ENCODE assay signal across 14 cellular contexts in genomic region chr10:71209324-71210030, GRCh38. TPM values are rescaled to one million over a fixed set of nuclear protein-coding genes. Genes with fewer than 3 reads are reported as not detected.
DNase-seq lines count a peak whose midpoint lies in the region; ATAC-seq and TF ChIP-seq lines count a peak whose summit lies in the region.
"Had no signal": no experiment of that assay in that cellular context is flagged by ENCODE, and none has a peak within 500 bp of the region (broad histone marks: within the 10 kb centered on the region; RNA-seq: fewer than 3 reads in every experiment).

No MANE protein-coding gene starts in this region.

- H3K4me2 ChIP-seq in KMS-11 (no peak overlapping the region), hepatocyte (peak overlapping the region; percentile 81)

- H3K27me3 Mint-ChIP-seq in Calu3 (ENCODE audit: unreplicated experiment) = peaks cover 91% of the 10 kb centered on the region
- peaks cover 68% of the 10 kb centered on the region for H3K27me3 Mint-ChIP-seq in activated CD4-positive, alpha-beta memory T cell treated with anti-CD3 and anti-CD28 coated beads for 36 hours

- TF ChIP-seq CTCF in Calu3 (IDR thresholded peaks at IDR 0.05; ENCODE audit: unreplicated experiment) = peak; percentile 18
- TF ChIP-seq CTCF in KMS-11 (conservative IDR thresholded peaks at IDR 0.05; ENCODE audit: low read depth, low read length) = peak; percentile 13; the same call in 1 of the 2 replicates
- TF ChIP-seq CTCF in hepatocyte (IDR thresholded peaks at IDR 0.05; ENCODE audit: poor library complexity) = no peak
- no peak for TF ChIP-seq CTCF in body of pancreas (IDR thresholded peaks at IDR 0.05)

- H2AFZ ChIP-seq in KMS-11 (ENCODE audit: low read depth) (no peak overlapping the region), hepatocyte (no peak overlapping the region)

- H3K4me3 Mint-ChIP-seq in Calu3 (ENCODE audit: low read depth, unreplicated experiment) = no peak overlapping the region
- no peak overlapping the region for H3K4me3 Mint-ChIP-seq in activated CD4-positive, alpha-beta memory T cell treated with anti-CD3 and anti-CD28 coated beads for 36 hours
- H3K4me3 Mint-ChIP-seq in stimulated activated effector memory CD8-positive, alpha-beta T cell treated with anti-CD3 and anti-CD28 coated beads, Interleukin-12 subunit alpha, Interleukin-12 subunit beta, amount 100 ng/mL, for 72 hours = no peak overlapping the region

- no peak for ATAC-seq in sciatic nerve
- ATAC-seq in body of pancreas = no peak
- ATAC-seq in stimulated activated effector memory CD8-positive, alpha-beta T cell treated with anti-CD3 and anti-CD28 coated beads, Interleukin-12 subunit alpha, Interleukin-12 subunit beta, amount 100 ng/mL, for 72 hours = no peak

- peaks cover 45% of the 10 kb centered on the region for H3K27me3 ChIP-seq in KMS-11 (ENCODE audit: insufficient read depth, low read depth)
- H3K27me3 ChIP-seq in hepatocyte = peaks cover 16% of the 10 kb centered on the region
- no peaks in the 10 kb centered on the region for H3K27me3 ChIP-seq in body of pancreas

- H3K36me3 Mint-ChIP-seq in Calu3 (ENCODE audit: insufficient read depth, unreplicated experiment) = no peaks in the 10 kb centered on the region
- H3K36me3 Mint-ChIP-seq in activated CD4-positive, alpha-beta memory T cell treated with anti-CD3 and anti-CD28 coated beads for 36 hours = no peaks in the 10 kb centered on the region
- H3K36me3 Mint-ChIP-seq in stimulated activated effector memory CD8-positive, alpha-beta T cell treated with anti-CD3 and anti-CD28 coated beads, Interleukin-12 subunit alpha, Interleukin-12 subunit beta, amount 100 ng/mL, for 72 hours = no peaks in the 10 kb centered on the region
- H3K36me3 Mint-ChIP-seq: naive B cell had no signal

- 44% methylated on average over 7 of the region's 7 CpGs for WGBS in hepatocyte (ENCODE audit: low lambda C conversion rate, missing lambda C conversion rate)
- 31 to 32% methylated on average over 6 to 7 of the region's 7 CpGs for WGBS in body of pancreas, 2 donors

- no peak for TF ChIP-seq POLR2A in body of pancreas (IDR thresholded peaks at IDR 0.05)

- H3K4me3 ChIP-seq in KMS-11 (IDR thresholded peaks at IDR 0.05; ENCODE audit: insufficient read depth, low read depth, low read length) = no peak overlapping the region
- no peak overlapping the region for H3K4me3 ChIP-seq in hepatocyte
- no peak overlapping the region for H3K4me3 ChIP-seq in body of pancreas

- no peaks in the 10 kb centered on the region for H4K20me1 ChIP-seq in KMS-11 (ENCODE audit: insufficient read depth)
- peaks cover 5% of the 10 kb centered on the region for H4K20me1 ChIP-seq in hepatocyte (ENCODE audit: insufficient read depth, poor library complexity, severe bottlenecking)

- H3K79me2 ChIP-seq in KMS-11 (ENCODE audit: insufficient read depth, low read depth) = no peaks in the 10 kb centered on the region
- H3K79me2 ChIP-seq in hepatocyte = peaks cover 14% of the 10 kb centered on the region

- DNase-seq in Calu3 = no peak
- DNase-seq in hepatocyte (ENCODE audit: low spot score) = no peak
- DNase-seq in sciatic nerve (ENCODE audit: low spot score) = peak; percentile 25
- no peak for DNase-seq in inferior parietal cortex (ENCODE audit: extremely low spot score)
- DNase-seq in body of pancreas = no peak
- no peak for DNase-seq in activated CD4-positive, alpha-beta memory T cell treated with anti-CD3 and anti-CD28 coated beads for 36 hours
- DNase-seq in stimulated activated effector memory CD8-positive, alpha-beta T cell treated with anti-CD3 and anti-CD28 coated beads, Interleukin-12 subunit alpha, Interleukin-12 subunit beta, amount 100 ng/mL, for 72 hours (ENCODE audit: low spot score in 2 of 2) = no peak
- DNase-seq: activated gamma-delta T cell had no signal

- H3K36me3 ChIP-seq in KMS-11 (ENCODE audit: insufficient read depth) (no peaks in the 10 kb centered on the region), hepatocyte (replicated peaks; ENCODE audit: insufficient read depth, low read depth) (no peaks in the 10 kb centered on the region), body of pancreas (replicated peaks in 1 of 2; ENCODE audit: insufficient read depth in 1 of 2, low read depth in 2 of 2) (no peaks in the 10 kb centered on the region)
- H3K36me3 ChIP-seq: breast epithelium, tibial nerve had no signal

- POLR2A ChIA-PET in activated CD4-positive, alpha-beta memory T cell treated with anti-CD3 and anti-CD28 coated beads for 36 hours (lab: Charles Lee) = no interaction called here

- H3K9ac ChIP-seq in KMS-11 = no peak overlapping the region

- H3K9me3 Mint-ChIP-seq in Calu3 (ENCODE audit: low read depth, unreplicated experiment) = no peaks in the 10 kb centered on the region
- H3K9me3 Mint-ChIP-seq in activated CD4-positive, alpha-beta memory T cell treated with anti-CD3 and anti-CD28 coated beads for 36 hours = no peaks in the 10 kb centered on the region
- H3K9me3 Mint-ChIP-seq in stimulated activated effector memory CD8-positive, alpha-beta T cell treated with anti-CD3 and anti-CD28 coated beads, Interleukin-12 subunit alpha, Interleukin-12 subunit beta, amount 100 ng/mL, for 72 hours = no peaks in the 10 kb centered on the region
- H3K9me3 Mint-ChIP-seq: naive B cell had no signal

- no peak overlapping the region for H3K27ac Mint-ChIP-seq in Calu3 (ENCODE audit: unreplicated experiment)
- no peak overlapping the region for H3K27ac Mint-ChIP-seq in activated CD4-positive, alpha-beta memory T cell treated with anti-CD3 and anti-CD28 coated beads for 36 hours
- no peak overlapping the region for H3K27ac Mint-ChIP-seq in stimulated activated effector memory CD8-positive, alpha-beta T cell treated with anti-CD3 and anti-CD28 coated beads, Interleukin-12 subunit alpha, Interleukin-12 subunit beta, amount 100 ng/mL, for 72 hours

- H3K9me2 ChIP-seq in hepatocyte (replicated peaks; ENCODE audit: insufficient read depth) = no peaks in the 10 kb centered on the region

- no TSS peak for BruUV-seq in Calu3 (replicated peaks; lab: Mats Ljungman, UMichigan)

- H3K27ac ChIP-seq in KMS-11 = no peak overlapping the region
- H3K27ac ChIP-seq in hepatocyte = no peak overlapping the region
- H3K27ac ChIP-seq in body of pancreas = no peak overlapping the region
- H3K27ac ChIP-seq: breast epithelium, HL-60, tibial nerve had no signal

- H3K4me1 Mint-ChIP-seq in Calu3 (ENCODE audit: low read depth, unreplicated experiment) = no peaks in the 10 kb centered on the region
- H3K4me1 Mint-ChIP-seq in activated CD4-positive, alpha-beta memory T cell treated with anti-CD3 and anti-CD28 coated beads for 36 hours (ENCODE audit: low read depth) = peaks cover 6% of the 10 kb centered on the region
- no peaks in the 10 kb centered on the region for H3K4me1 Mint-ChIP-seq in stimulated activated effector memory CD8-positive, alpha-beta T cell treated with anti-CD3 and anti-CD28 coated beads, Interleukin-12 subunit alpha, Interleukin-12 subunit beta, amount 100 ng/mL, for 72 hours

- intact Hi-C loops in Calu3 (cut with micrococcal nuclease; ENCODE audit: unreplicated experiment) = loop anchor here (2.0 to 10.0 kb wide), 2 partner anchors 115 to 283 kb away; no protein-coding TSS in a partner anchor
- intact Hi-C loops in sciatic nerve (cut with DNase I) = no loop called here
- intact Hi-C loops in body of pancreas (cut with DNase I) = no loop called here
- intact Hi-C loops in activated CD4-positive, alpha-beta memory T cell treated with anti-CD3 and anti-CD28 coated beads for 36 hours (cut with micrococcal nuclease) = loop anchor here (1.0 kb wide), 1 partner anchor 284 kb away; no protein-coding TSS in a partner anchor

- H3K4me1 ChIP-seq in KMS-11 (ENCODE audit: low read depth, poor library complexity, severe bottlenecking) = peaks cover 3% of the 10 kb centered on the region
- peaks cover 11% of the 10 kb centered on the region for H3K4me1 ChIP-seq in hepatocyte (ENCODE audit: insufficient read depth)
- H3K4me1 ChIP-seq in body of pancreas = peaks cover 32% of the 10 kb centered on the region
- H3K4me1 ChIP-seq: breast epithelium had no signal

- CTCF ChIA-PET in Calu3 (lab: Charles Lee) = no interaction called here
- CTCF ChIA-PET in activated CD4-positive, alpha-beta memory T cell treated with anti-CD3 and anti-CD28 coated beads for 36 hours (lab: Charles Lee) = interaction anchor here (0.7 to 1.8 kb wide), 8 partner anchors 18 to 307 kb away, joined by 3 to 13 read pairs (median 4); no protein-coding TSS in a partner anchor

- no peaks in the 10 kb centered on the region for H3K9me3 ChIP-seq in hepatocyte (ENCODE audit: low read depth)
- H3K9me3 ChIP-seq in body of pancreas = no peaks in the 10 kb centered on the region
- H3K9me3 ChIP-seq: breast epithelium, tibial nerve had no signal

RNA-seq across cellular contexts. Expression of gene UNC5B, which starts 2.9 kb away (rescaled TPM):
- total RNA-seq in Calu3 (2022) (0.07 and 0.39 TPM in 2 replicates), hepatocyte (12.4 and 15.5 TPM in 2 replicates), sciatic nerve (4.1 TPM), body of pancreas (10 to 100 TPM; 10.4 to 11.2 TPM)
- polyA plus RNA-seq in hepatocyte = 10.9 and 12.7 TPM in 2 replicates
- under 1 TPM in 1 of 2 experiments, not detected in 1; 0.02 TPM for total RNA-seq in activated CD4-positive, alpha-beta memory T cell treated with anti-CD3 and anti-CD28 coated beads for 36 hours
- total RNA-seq: T-helper 2 cell treated with Interferon-gamma antibody and Interleukin-4, amounts not matched to agents 100 ng/mL and 5 ng/mL, for 36 hours had no signal

Comparison
In these comparisons a context has a peak if more than half of its experiments do, and no peak if none do; other contexts are left out.
1. CTCF ChIP-seq: peak in Calu3 (single experiment) and KMS-11 (single experiment); none in hepatocyte (single experiment) and body of pancreas (0 of 7).
2. intact Hi-C loops: an anchor here in Calu3 (2.0 to 10.0 kb wide) and activated CD4-positive, alpha-beta memory T cell treated with anti-CD3 and anti-CD28 coated beads for 36 hours (1.0 kb wide); none called in sciatic nerve and body of pancreas.